In the genomic region with DNA sequence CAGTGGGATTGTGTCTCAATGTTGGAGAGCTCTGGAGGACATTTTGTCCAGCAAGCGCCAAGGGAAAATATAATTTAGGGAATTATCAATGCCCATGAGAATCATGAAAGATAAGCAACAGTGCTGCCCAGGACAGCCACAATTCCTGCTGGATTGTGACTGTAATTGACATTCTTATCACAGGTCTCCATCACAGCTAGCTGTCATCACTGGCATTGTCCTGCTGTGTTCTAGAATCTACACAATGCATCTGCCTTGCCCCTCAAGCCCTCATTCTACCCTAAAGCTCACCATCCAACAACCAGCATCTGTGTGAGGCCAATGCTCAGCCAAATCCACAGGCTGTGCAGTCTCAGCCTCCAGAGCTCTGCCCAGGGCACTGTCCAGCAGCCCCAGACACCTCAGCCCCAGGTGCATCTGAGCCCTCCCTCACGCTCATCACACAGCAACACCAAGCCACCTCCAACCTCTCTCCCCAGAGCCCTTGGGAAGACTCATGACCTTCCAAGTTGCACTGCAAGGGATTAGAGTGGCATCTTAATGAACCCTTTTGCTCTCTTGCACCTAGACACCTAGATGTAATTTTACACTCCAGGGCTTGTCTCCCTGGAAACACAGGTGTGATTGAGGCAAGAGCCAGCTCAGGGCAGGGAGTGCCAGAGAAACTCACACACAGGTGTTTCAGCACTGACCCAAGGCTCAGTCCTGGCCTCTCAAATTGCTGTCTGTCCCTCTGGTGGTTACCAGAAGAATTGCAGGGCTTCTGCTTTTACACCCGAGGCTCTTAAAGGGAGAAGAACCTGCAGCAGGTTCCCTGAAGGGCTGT, we compare ENCODE assay signal across 8 cellular contexts.
DNase-seq lines count a peak whose midpoint lies in the region; ATAC-seq and TF ChIP-seq lines count a peak whose summit lies in the region.

No MANE protein-coding gene starts in this region.

- H3K9me3 Mint-ChIP-seq in activated T-helper 1 cell treated with anti-CD3 and anti-CD28 coated beads, Interleukin-12 subunit alpha, Interleukin-12 subunit beta, Interleukin-2, Interleukin-4 antibody, amounts not matched to agents 30 ng/mL and 10 ng/mL and 1 ng/mL, durations not matched to agents 14 hours and 24 hours and 36 hours: no peaks in the 10 kb centered on the region

- no peak overlapping the region for H3K4me3 Mint-ChIP-seq in activated T-helper 1 cell treated with anti-CD3 and anti-CD28 coated beads, Interleukin-12 subunit alpha, Interleukin-12 subunit beta, Interleukin-2, Interleukin-4 antibody, amounts not matched to agents 30 ng/mL and 10 ng/mL and 1 ng/mL, durations not matched to agents 14 hours and 24 hours and 36 hours

- in situ Hi-C loops in Caki2 (cut with HindIII; ENCODE audit: low pct_unique_long_range_greater_than_20kb, low sequenced_read_pairs): no loop called here

- H3K36me3 Mint-ChIP-seq in activated T-helper 1 cell treated with anti-CD3 and anti-CD28 coated beads, Interleukin-12 subunit alpha, Interleukin-12 subunit beta, Interleukin-2, Interleukin-4 antibody, amounts not matched to agents 30 ng/mL and 10 ng/mL and 1 ng/mL, durations not matched to agents 14 hours and 24 hours and 36 hours (ENCODE audit: low read depth): no peaks in the 10 kb centered on the region

- peaks cover 30% of the 10 kb centered on the region for H3K27me3 Mint-ChIP-seq in activated T-helper 1 cell treated with anti-CD3 and anti-CD28 coated beads, Interleukin-12 subunit alpha, Interleukin-12 subunit beta, Interleukin-2, Interleukin-4 antibody, amounts not matched to agents 30 ng/mL and 10 ng/mL and 1 ng/mL, durations not matched to agents 14 hours and 24 hours and 36 hours (ENCODE audit: insufficient read depth)

- H3K27ac Mint-ChIP-seq in activated T-helper 1 cell treated with anti-CD3 and anti-CD28 coated beads, Interleukin-12 subunit alpha, Interleukin-12 subunit beta, Interleukin-2, Interleukin-4 antibody, amounts not matched to agents 30 ng/mL and 10 ng/mL and 1 ng/mL, durations not matched to agents 14 hours and 24 hours and 36 hours: no peak overlapping the region

- H3K4me3 ChIP-seq in cardiac fibroblast (replicated peaks in 1 of 2; ENCODE audit: low read depth in 2 of 2, low read length in 2 of 2): no peak overlapping the region

- TF ChIP-seq CTCF in LNCAP (IDR thresholded peaks at IDR 0.05) (peak; percentile 86), cardiac fibroblast (IDR thresholded peaks at IDR 0.05; ENCODE audit: low read depth, low read length) (peak; percentile 90)

- ATAC-seq in GM19324 (IDR thresholded peaks at IDR 0.05; ENCODE audit: low FRiP score, unreplicated experiment) (peak; percentile 76), left colon (peak; percentile 85)

- DNase-seq in Caki2 (ENCODE audit: low read depth): peak; percentile 64
- DNase-seq in RPMI7951 (ENCODE audit: low read depth): peak; percentile 60
- peak; percentile 60 to 63 for DNase-seq in cardiac fibroblast (ENCODE audit: low read depth in 2 of 2)
- DNase-seq in left colon: peak in 1 of 2 donors; percentile 23
- peak; percentile 71 for DNase-seq in superior temporal gyrus (ENCODE audit: extremely low spot score)
- no peak for DNase-seq in activated T-helper 1 cell treated with anti-CD3 and anti-CD28 coated beads, Interleukin-12 subunit alpha, Interleukin-12 subunit beta, Interleukin-2, Interleukin-4 antibody, amounts not matched to agents 30 ng/mL and 10 ng/mL and 1 ng/mL, durations not matched to agents 14 hours and 24 hours and 36 hours (ENCODE audit: low spot score)

- H3K4me1 Mint-ChIP-seq in activated T-helper 1 cell treated with anti-CD3 and anti-CD28 coated beads, Interleukin-12 subunit alpha, Interleukin-12 subunit beta, Interleukin-2, Interleukin-4 antibody, amounts not matched to agents 30 ng/mL and 10 ng/mL and 1 ng/mL, durations not matched to agents 14 hours and 24 hours and 36 hours (ENCODE audit: low read depth): no peaks in the 10 kb centered on the region

- intact Hi-C loops in left colon (cut with DNase I, micrococcal nuclease): no loop called here
- intact Hi-C loops in activated T-helper 1 cell treated with anti-CD3 and anti-CD28 coated beads, Interleukin-12 subunit alpha, Interleukin-12 subunit beta, Interleukin-2, Interleukin-4 antibody, amounts not matched to agents 30 ng/mL and 10 ng/mL and 1 ng/mL, durations not matched to agents 14 hours and 24 hours and 36 hours (cut with micrococcal nuclease): no loop called here
